In genomic region chr11:102780491-102780918, GRCh38 we compare ENCODE assay signal across 9 cellular contexts. TPM values are rescaled to one million over a fixed set of nuclear protein-coding genes. Genes with fewer than 3 reads are reported as not detected.
DNase-seq lines count a peak whose midpoint lies in the region; ATAC-seq lines count a peak whose summit lies in the region.
"Had no signal": no experiment of that assay in that cellular context is flagged by ENCODE, and none has a peak within 500 bp of the region (broad histone marks: within the 10 kb centered on the region; RNA-seq: fewer than 3 reads in every experiment).

TSS of gene MMP10 (minus strand) at chr11:102780628. CDS start at chr11:102780591, 37 bp downstream.

- no peaks in the 10 kb centered on the region for H3K9me3 Mint-ChIP-seq in activated CD4-positive, alpha-beta T cell treated with anti-CD3 and anti-CD28 coated beads, Interleukin-2, amount 10 ng/mL, durations not matched to agents 7 days and 5 days

- no peaks in the 10 kb centered on the region for H3K36me3 Mint-ChIP-seq in activated CD4-positive, alpha-beta T cell treated with anti-CD3 and anti-CD28 coated beads, Interleukin-2, amount 10 ng/mL, durations not matched to agents 7 days and 5 days (ENCODE audit: low read depth)

- intact Hi-C loops in posterior vena cava (cut with DNase I) = no loop called here

- in situ Hi-C loops in ACHN (cut with HindIII; ENCODE audit: low pct_ligation_motif_present, low pct_unique_long_range_greater_than_20kb, low sequenced_read_pairs) = no loop called here

- no peak within 1 kb of the TSS for H3K27ac Mint-ChIP-seq in activated CD4-positive, alpha-beta T cell treated with anti-CD3 and anti-CD28 coated beads, Interleukin-2, amount 10 ng/mL, durations not matched to agents 7 days and 5 days

- H3K4me3 Mint-ChIP-seq in activated CD4-positive, alpha-beta T cell treated with anti-CD3 and anti-CD28 coated beads, Interleukin-2, amount 10 ng/mL, durations not matched to agents 7 days and 5 days = no peak within 1 kb of the TSS

- CTCF ChIA-PET in activated CD4-positive, alpha-beta T cell treated with anti-CD3 and anti-CD28 coated beads, Interleukin-2, amount 10 ng/mL, durations not matched to agents 7 days and 5 days (lab: Charles Lee) = no interaction called here

- H3K27me3 Mint-ChIP-seq in activated CD4-positive, alpha-beta T cell treated with anti-CD3 and anti-CD28 coated beads, Interleukin-2, amount 10 ng/mL, durations not matched to agents 7 days and 5 days = peaks cover 5% of the 10 kb centered on the region

- DNase-seq in ACHN = peak; percentile 57
- peak; percentile 8 for DNase-seq in OCI-M1 (lab: John Stamatoyannopoulos, UW)
- DNase-seq in foreskin melanocyte = peak; percentile 38
- DNase-seq in stimulated activated CD4-positive, alpha-beta T cell treated with anti-CD3 and anti-CD28 coated beads, Interleukin-2, amount 100 ng/mL, for 24 hours = no peak
- no peak for DNase-seq in activated CD4-positive, alpha-beta T cell treated with anti-CD3 and anti-CD28 coated beads, Interleukin-2, amount 10 ng/mL, durations not matched to agents 7 days and 5 days
- no peak for DNase-seq in posterior vena cava (ENCODE audit: low spot score)
- DNase-seq in stimulated activated CD4-positive, alpha-beta T cell treated with anti-CD3 and anti-CD28 coated beads, Interleukin-4, amount 100 ng/mL, for 4 hours = no peak
- DNase-seq: spleen had no signal

- H3K4me1 Mint-ChIP-seq in activated CD4-positive, alpha-beta T cell treated with anti-CD3 and anti-CD28 coated beads, Interleukin-2, amount 10 ng/mL, durations not matched to agents 7 days and 5 days = no peaks in the 10 kb centered on the region

- POLR2A ChIA-PET in activated CD4-positive, alpha-beta T cell treated with anti-CD3 and anti-CD28 coated beads, Interleukin-2, amount 10 ng/mL, durations not matched to agents 7 days and 5 days (lab: Charles Lee) = no interaction called here

- ATAC-seq in GM19328 (IDR thresholded peaks at IDR 0.05; ENCODE audit: unreplicated experiment) = peak; percentile 49

RNA-seq across cellular contexts. Expression of gene MMP10, which starts in this region (rescaled TPM):
- not detected for total RNA-seq in activated CD4-positive, alpha-beta T cell treated with anti-CD3 and anti-CD28 coated beads, Interleukin-2, amount 10 ng/mL, durations not matched to agents 7 days and 5 days
- not detected for total RNA-seq in posterior vena cava

Comparison
In these comparisons a context has a peak if more than half of its experiments do, and no peak if none do; other contexts are left out.
1. DNase-seq: peak in ACHN (single experiment), OCI-M1 (single experiment) and foreskin melanocyte (single experiment); none in stimulated activated CD4-positive, alpha-beta T cell treated with anti-CD3 and anti-CD28 coated beads, Interleukin-2, amount 100 ng/mL, for 24 hours (0 of 2), activated CD4-positive, alpha-beta T cell treated with anti-CD3 and anti-CD28 coated beads, Interleukin-2, amount 10 ng/mL, durations not matched to agents 7 days and 5 days (single experiment), posterior vena cava (single experiment) and stimulated activated CD4-positive, alpha-beta T cell treated with anti-CD3 and anti-CD28 coated beads, Interleukin-4, amount 100 ng/mL, for 4 hours (0 of 2).